Comparison of ENCODE assay signal across 17 cellular contexts in genomic region chr6:26600759-26601158, GRCh38. TPM values are rescaled to one million over a fixed set of nuclear protein-coding genes. Genes with fewer than 3 reads are reported as not detected.
DNase-seq lines count a peak whose midpoint lies in the region; ATAC-seq and TF ChIP-seq lines count a peak whose summit lies in the region.
"Had no signal": no experiment of that assay in that cellular context is flagged by ENCODE, and none has a peak within 500 bp of the region (broad histone marks: within the 10 kb centered on the region; RNA-seq: fewer than 3 reads in every experiment).

No MANE protein-coding gene starts in this region.

- intact Hi-C loops in activated CD4-positive, alpha-beta memory T cell treated with anti-CD3 and anti-CD28 coated beads for 36 hours (cut with micrococcal nuclease) = no loop called here
- intact Hi-C loops in mammary epithelial cell (cut with micrococcal nuclease) = no loop called here

- peak overlapping the region; percentile 34 for H3K4me3 Mint-ChIP-seq in activated CD4-positive, alpha-beta memory T cell treated with anti-CD3 and anti-CD28 coated beads for 36 hours
- H3K4me3 Mint-ChIP-seq in activated CD4-positive, alpha-beta memory T cell treated with anti-CD3 and anti-CD28 coated beads, Interleukin-2, amount 10 ng/mL, durations not matched to agents 7 days and 5 days = no peak overlapping the region
- H3K4me3 Mint-ChIP-seq in CD4-positive, CD25-positive, alpha-beta regulatory T cell = peak overlapping the region in 2 of 4 donors; percentile 58 to 84
- peak overlapping the region; percentile 15 for H3K4me3 Mint-ChIP-seq in activated T-helper 17 cell treated with anti-CD3 and anti-CD28 coated beads, Interleukin-2, amount 50 U/mL, for 72 hours
- H3K4me3 Mint-ChIP-seq in neural crest cell = peak overlapping the region; percentile 62
- H3K4me3 Mint-ChIP-seq: GM23338 had no signal

- dilution Hi-C loops in mammary epithelial cell (cut with HindIII; ENCODE audit: low sequenced_read_pairs) = no loop called here

- no peak for DNase-seq in activated CD4-positive, alpha-beta memory T cell treated with anti-CD3 and anti-CD28 coated beads for 36 hours
- DNase-seq in activated CD4-positive, alpha-beta memory T cell treated with anti-CD3 and anti-CD28 coated beads, Interleukin-2, amount 10 ng/mL, durations not matched to agents 7 days and 5 days = no peak
- DNase-seq in CD4-positive, CD25-positive, alpha-beta regulatory T cell = no peak
- DNase-seq in neural crest cell (ENCODE audit: low read depth, low spot score) = no peak
- DNase-seq in activated effector memory CD4-positive, alpha-beta T cell treated with Interleukin-2 at 50 U/mL for 16 hours = no peak
- DNase-seq in mammary epithelial cell = no peak
- no peak for DNase-seq in coronary artery (ENCODE audit: low spot score)
- DNase-seq: COR-L47; GF-D8; NCI-H187; NCI-H345; NK-92 treated with Interleukin-12 subunit alpha and Interleukin-12 subunit beta, amount 100 ng/mL, for 24 hours had no signal

- H4K20me1 ChIP-seq in mammary epithelial cell (ENCODE audit: insufficient read depth, low read length) = no peaks in the 10 kb centered on the region

- no peak overlapping the region for H3K9ac ChIP-seq in mammary epithelial cell (ENCODE audit: insufficient read depth, low read length)
- H3K9ac ChIP-seq: BLaER1 treated with 17β-estradiol and CSF1 and Interleukin-3, amounts not matched to agents 10 nM and 100 nM had no signal

- in situ Hi-C loops in mammary epithelial cell (cut with MboI; ENCODE audit: low sequenced_read_pairs in 2 of 2) = no loop called here

- no peak for ATAC-seq in CD4-positive, CD25-positive, alpha-beta regulatory T cell (ENCODE audit: low read depth in 2 of 2)
- peak; percentile 68 for ATAC-seq in activated T-helper 17 cell treated with anti-CD3 and anti-CD28 coated beads, Interleukin-2, amount 50 U/mL, for 72 hours (replicated peaks)
- ATAC-seq: A549, GM23338, HCT116 had no signal

- no peak overlapping the region for H2AFZ ChIP-seq in mammary epithelial cell (ENCODE audit: low read depth, low read length)
- H2AFZ ChIP-seq: GM23338 had no signal

- POLR2A ChIA-PET in activated CD4-positive, alpha-beta memory T cell treated with anti-CD3 and anti-CD28 coated beads for 36 hours (lab: Charles Lee) = interaction anchor here (0.6 to 1.7 kb wide), 4 partner anchors 47 to 532 kb away, joined by 3 to 5 read pairs (median 4); a partner anchor contains a TSS
- POLR2A ChIA-PET in activated CD4-positive, alpha-beta memory T cell treated with anti-CD3 and anti-CD28 coated beads, Interleukin-2, amount 10 ng/mL, durations not matched to agents 7 days and 5 days (lab: Charles Lee) = interaction anchor here (0.9 to 1.2 kb wide), 2 partner anchors 29 to 63 kb away, joined by 3 to 4 read pairs; no protein-coding TSS in a partner anchor

- H3K79me2 ChIP-seq in mammary epithelial cell (ENCODE audit: insufficient read depth, low read length) = peaks cover 26% of the 10 kb centered on the region

- TF ChIP-seq CTCF in neural crest cell (conservative IDR thresholded peaks at IDR 0.05) = no peak
- TF ChIP-seq CTCF in mammary epithelial cell (conservative IDR thresholded peaks at IDR 0.05 in 1 of 2, IDR thresholded peaks at IDR 0.05 in 1 of 2; ENCODE audit: extremely low read depth in 1 of 2, insufficient read depth in 1 of 2, low read depth in 1 of 2, low read length in 2 of 2) = no peak
- TF ChIP-seq CTCF in coronary artery (IDR thresholded peaks at IDR 0.05) = no peak

- H3K4me3 ChIP-seq in CD4-positive, CD25-positive, alpha-beta regulatory T cell (ENCODE audit: low read depth, low read length) = no peak overlapping the region
- H3K4me3 ChIP-seq in mammary epithelial cell (replicated peaks in 1 of 3; ENCODE audit: insufficient read depth in 1 of 3, low read depth in 2 of 3, low read length in 3 of 3) (no peak overlapping the region), coronary artery (no peak overlapping the region)
- H3K4me3 ChIP-seq: A549; BLaER1 treated with 17β-estradiol and CSF1 and Interleukin-3, amounts not matched to agents 10 nM and 100 nM; GM23338 had no signal

- peaks cover 52% of the 10 kb centered on the region for H3K4me1 Mint-ChIP-seq in activated CD4-positive, alpha-beta memory T cell treated with anti-CD3 and anti-CD28 coated beads for 36 hours (ENCODE audit: low read depth)
- H3K4me1 Mint-ChIP-seq in activated CD4-positive, alpha-beta memory T cell treated with anti-CD3 and anti-CD28 coated beads, Interleukin-2, amount 10 ng/mL, durations not matched to agents 7 days and 5 days = peaks cover 24% of the 10 kb centered on the region
- H3K4me1 Mint-ChIP-seq in CD4-positive, CD25-positive, alpha-beta regulatory T cell = peaks cover 5 to 26% (median 17%) of the 10 kb centered on the region in 4 donors
- H3K4me1 Mint-ChIP-seq in activated T-helper 17 cell treated with anti-CD3 and anti-CD28 coated beads, Interleukin-2, amount 50 U/mL, for 72 hours = peaks cover 27% of the 10 kb centered on the region
- H3K4me1 Mint-ChIP-seq in neural crest cell = peaks cover 8% of the 10 kb centered on the region

- H3K27me3 Mint-ChIP-seq in activated CD4-positive, alpha-beta memory T cell treated with anti-CD3 and anti-CD28 coated beads for 36 hours = no peaks in the 10 kb centered on the region
- H3K27me3 Mint-ChIP-seq in activated CD4-positive, alpha-beta memory T cell treated with anti-CD3 and anti-CD28 coated beads, Interleukin-2, amount 10 ng/mL, durations not matched to agents 7 days and 5 days = no peaks in the 10 kb centered on the region
- no peaks in the 10 kb centered on the region for H3K27me3 Mint-ChIP-seq in CD4-positive, CD25-positive, alpha-beta regulatory T cell
- H3K27me3 Mint-ChIP-seq in activated T-helper 17 cell treated with anti-CD3 and anti-CD28 coated beads, Interleukin-2, amount 50 U/mL, for 72 hours = no peaks in the 10 kb centered on the region
- peaks cover 16% of the 10 kb centered on the region for H3K27me3 Mint-ChIP-seq in neural crest cell (ENCODE audit: low read depth)

- no TSS peak for BruUV-seq in mammary epithelial cell (replicated peaks; lab: Mats Ljungman, UMichigan)

- H3K36me3 ChIP-seq in CD4-positive, CD25-positive, alpha-beta regulatory T cell (ENCODE audit: control insufficient read depth, insufficient read depth, low read length) = peaks cover 21% of the 10 kb centered on the region
- peaks cover 3% of the 10 kb centered on the region for H3K36me3 ChIP-seq in mammary epithelial cell (ENCODE audit: insufficient read depth, low read length)

- CTCF ChIA-PET in activated CD4-positive, alpha-beta memory T cell treated with anti-CD3 and anti-CD28 coated beads for 36 hours (lab: Charles Lee) = interaction anchor here (0.6 to 1.8 kb wide), 5 partner anchors 14 to 481 kb away, joined by 3 to 5 read pairs (median 3); no protein-coding TSS in a partner anchor
- CTCF ChIA-PET in activated CD4-positive, alpha-beta memory T cell treated with anti-CD3 and anti-CD28 coated beads, Interleukin-2, amount 10 ng/mL, durations not matched to agents 7 days and 5 days (lab: Charles Lee) = interaction anchor here (0.8 kb wide), 1 partner anchor 28 kb away, joined by 3 read pairs; no protein-coding TSS in a partner anchor
- CTCF ChIA-PET in mammary epithelial cell (lab: Charles Lee; ENCODE audit: low non-redundant PET) = no interaction called here

- H3K27ac ChIP-seq in CD4-positive, CD25-positive, alpha-beta regulatory T cell (ENCODE audit: insufficient read depth, low read length, poor library complexity, severe bottlenecking) = peak overlapping the region; percentile 90
- no peak overlapping the region for H3K27ac ChIP-seq in mammary epithelial cell (ENCODE audit: insufficient read depth, low read depth, low read length)
- H3K27ac ChIP-seq in coronary artery = no peak overlapping the region
- H3K27ac ChIP-seq: A549; BLaER1 treated with 17β-estradiol and CSF1 and Interleukin-3, amounts not matched to agents 10 nM and 100 nM had no signal

- no peaks in the 10 kb centered on the region for H3K9me3 Mint-ChIP-seq in activated CD4-positive, alpha-beta memory T cell treated with anti-CD3 and anti-CD28 coated beads for 36 hours
- no peaks in the 10 kb centered on the region for H3K9me3 Mint-ChIP-seq in activated CD4-positive, alpha-beta memory T cell treated with anti-CD3 and anti-CD28 coated beads, Interleukin-2, amount 10 ng/mL, durations not matched to agents 7 days and 5 days
- H3K9me3 Mint-ChIP-seq in CD4-positive, CD25-positive, alpha-beta regulatory T cell = no peaks in the 10 kb centered on the region
- H3K9me3 Mint-ChIP-seq in activated T-helper 17 cell treated with anti-CD3 and anti-CD28 coated beads, Interleukin-2, amount 50 U/mL, for 72 hours = no peaks in the 10 kb centered on the region
- H3K9me3 Mint-ChIP-seq in neural crest cell = no peaks in the 10 kb centered on the region
- H3K9me3 Mint-ChIP-seq: GM23338 had no signal

- peak overlapping the region; percentile 81 for H3K27ac Mint-ChIP-seq in activated CD4-positive, alpha-beta memory T cell treated with anti-CD3 and anti-CD28 coated beads for 36 hours
- H3K27ac Mint-ChIP-seq in activated CD4-positive, alpha-beta memory T cell treated with anti-CD3 and anti-CD28 coated beads, Interleukin-2, amount 10 ng/mL, durations not matched to agents 7 days and 5 days = no peak overlapping the region
- H3K27ac Mint-ChIP-seq in CD4-positive, CD25-positive, alpha-beta regulatory T cell = no peak overlapping the region
- peak overlapping the region; percentile 42 for H3K27ac Mint-ChIP-seq in activated T-helper 17 cell treated with anti-CD3 and anti-CD28 coated beads, Interleukin-2, amount 50 U/mL, for 72 hours
- H3K27ac Mint-ChIP-seq in neural crest cell (ENCODE audit: unreplicated experiment) = no peak overlapping the region
- H3K27ac Mint-ChIP-seq: GM23338 had no signal

- H3K36me3 Mint-ChIP-seq in activated CD4-positive, alpha-beta memory T cell treated with anti-CD3 and anti-CD28 coated beads for 36 hours = peaks cover 16% of the 10 kb centered on the region
- H3K36me3 Mint-ChIP-seq in activated CD4-positive, alpha-beta memory T cell treated with anti-CD3 and anti-CD28 coated beads, Interleukin-2, amount 10 ng/mL, durations not matched to agents 7 days and 5 days (ENCODE audit: low read depth) = peaks cover 25% of the 10 kb centered on the region
- H3K36me3 Mint-ChIP-seq in CD4-positive, CD25-positive, alpha-beta regulatory T cell = peaks cover 19% of the 10 kb centered on the region
- H3K36me3 Mint-ChIP-seq in activated T-helper 17 cell treated with anti-CD3 and anti-CD28 coated beads, Interleukin-2, amount 50 U/mL, for 72 hours (ENCODE audit: low read depth) = peaks cover 6% of the 10 kb centered on the region
- H3K36me3 Mint-ChIP-seq in neural crest cell (ENCODE audit: low read depth) = peaks cover 2% of the 10 kb centered on the region

- H3K9me3 ChIP-seq in CD4-positive, CD25-positive, alpha-beta regulatory T cell (ENCODE audit: control insufficient read depth in 2 of 2, low read length in 2 of 2) = no peaks in the 10 kb centered on the region
- no peaks in the 10 kb centered on the region for H3K9me3 ChIP-seq in mammary epithelial cell (replicated peaks; ENCODE audit: insufficient read depth, low read length)
- H3K9me3 ChIP-seq: A549; BLaER1 treated with 17β-estradiol and CSF1 and Interleukin-3, amounts not matched to agents 10 nM and 100 nM had no signal

- no peak overlapping the region for H3K4me2 ChIP-seq in mammary epithelial cell (ENCODE audit: insufficient read depth, low read depth, low read length)
- H3K4me2 ChIP-seq: A549; BLaER1 treated with 17β-estradiol and CSF1 and Interleukin-3, amounts not matched to agents 10 nM and 100 nM; GM23338 had no signal

- no peaks in the 10 kb centered on the region for H3K27me3 ChIP-seq in CD4-positive, CD25-positive, alpha-beta regulatory T cell (ENCODE audit: control insufficient read depth, insufficient read depth, low read length)
- no peaks in the 10 kb centered on the region for H3K27me3 ChIP-seq in mammary epithelial cell (ENCODE audit: insufficient read depth, low read length)
- H3K27me3 ChIP-seq: BLaER1 treated with 17β-estradiol and CSF1 and Interleukin-3, amounts not matched to agents 10 nM and 100 nM had no signal

- peaks cover 20% of the 10 kb centered on the region for H3K4me1 ChIP-seq in CD4-positive, CD25-positive, alpha-beta regulatory T cell (ENCODE audit: control insufficient read depth, insufficient read depth, low read length, poor library complexity, severe bottlenecking)
- peaks cover 10% of the 10 kb centered on the region for H3K4me1 ChIP-seq in mammary epithelial cell (ENCODE audit: insufficient read depth, low read length)

RNA-seq across cellular contexts. Expression of gene ABT1, which starts 4.0 kb away (rescaled TPM):
- total RNA-seq in activated CD4-positive, alpha-beta memory T cell treated with anti-CD3 and anti-CD28 coated beads for 36 hours = 10 to 100 TPM; 22.6 to 22.7 TPM
- total RNA-seq in activated CD4-positive, alpha-beta memory T cell treated with anti-CD3 and anti-CD28 coated beads, Interleukin-2, amount 10 ng/mL, durations not matched to agents 7 days and 5 days = 10 to 100 TPM; 26.3 to 26.8 TPM
- total RNA-seq in CD4-positive, CD25-positive, alpha-beta regulatory T cell = 29.4 TPM
- polyA plus RNA-seq in CD4-positive, CD25-positive, alpha-beta regulatory T cell = 10 to 100 TPM; 53.7 to 64.0 (median 57.9) TPM
- total RNA-seq in activated T-helper 17 cell treated with anti-CD3 and anti-CD28 coated beads, Interleukin-2, amount 50 U/mL, for 72 hours = 10 to 100 TPM; 24.5 to 30.0 TPM
- 24.8 and 26.3 TPM in 2 replicates for total RNA-seq in neural crest cell
- total RNA-seq in mammary epithelial cell = 10 to 100 TPM; 14.2 to 15.9 TPM
- 18.8 TPM for polyA plus RNA-seq in mammary epithelial cell
- polyA minus RNA-seq in mammary epithelial cell = 12.5 TPM

RNA-seq across cellular contexts. Expression of gene ZNF322, which starts 58.8 kb away (rescaled TPM):
- 10 to 100 TPM; 10.4 to 11.3 TPM for total RNA-seq in activated CD4-positive, alpha-beta memory T cell treated with anti-CD3 and anti-CD28 coated beads for 36 hours
- 10 to 100 TPM; 10.3 to 12.3 TPM for total RNA-seq in activated CD4-positive, alpha-beta memory T cell treated with anti-CD3 and anti-CD28 coated beads, Interleukin-2, amount 10 ng/mL, durations not matched to agents 7 days and 5 days
- total RNA-seq in CD4-positive, CD25-positive, alpha-beta regulatory T cell = 2.8 TPM
- 1 to 10 TPM; 5.5 to 8.4 (median 7.6) TPM for polyA plus RNA-seq in CD4-positive, CD25-positive, alpha-beta regulatory T cell
- total RNA-seq in activated T-helper 17 cell treated with anti-CD3 and anti-CD28 coated beads, Interleukin-2, amount 50 U/mL, for 72 hours = 1 to 10 TPM; 9.4 to 9.7 TPM
- total RNA-seq in neural crest cell (47.5 and 52.9 TPM in 2 replicates), mammary epithelial cell (10 to 100 TPM; 14.3 to 17.8 TPM)
- 3.6 TPM for polyA plus RNA-seq in mammary epithelial cell
- 10.0 TPM for polyA minus RNA-seq in mammary epithelial cell

Comparison
In these comparisons a context has a peak if more than half of its experiments do, and no peak if none do; other contexts are left out.
1. H3K27ac Mint-ChIP-seq: peak in activated CD4-positive, alpha-beta memory T cell treated with anti-CD3 and anti-CD28 coated beads for 36 hours (single experiment) and activated T-helper 17 cell treated with anti-CD3 and anti-CD28 coated beads, Interleukin-2, amount 50 U/mL, for 72 hours (single experiment); none in activated CD4-positive, alpha-beta memory T cell treated with anti-CD3 and anti-CD28 coated beads, Interleukin-2, amount 10 ng/mL, durations not matched to agents 7 days and 5 days (single experiment), CD4-positive, CD25-positive, alpha-beta regulatory T cell (0 of 3) and neural crest cell (single experiment).